Comparison of ENCODE assay signal across 16 cellular contexts in genomic region chr12:51205350-51205749, GRCh38. TPM values are rescaled to one million over a fixed set of nuclear protein-coding genes. Genes with fewer than 3 reads are reported as not detected.
DNase-seq lines count a peak whose midpoint lies in the region; ATAC-seq and TF ChIP-seq lines count a peak whose summit lies in the region.
"Had no signal": no experiment of that assay in that cellular context is flagged by ENCODE, and none has a peak within 500 bp of the region (broad histone marks: within the 10 kb centered on the region; RNA-seq: fewer than 3 reads in every experiment).

No MANE protein-coding gene starts in this region.

- no peak overlapping the region for H3K4me3 ChIP-seq in CD4-positive, CD25-positive, alpha-beta regulatory T cell (ENCODE audit: low read depth, low read length)
- H3K4me3 ChIP-seq in coronary artery, result no peak overlapping the region
- no peak overlapping the region for H3K4me3 ChIP-seq in heart right ventricle

- H3K4me1 Mint-ChIP-seq in CD4-positive, CD25-positive, alpha-beta regulatory T cell, result peaks cover 0 to 4% (median 0%) of the 10 kb centered on the region in 4 donors
- H3K4me1 Mint-ChIP-seq: CD14-positive monocyte had no signal

- H3K4me1 ChIP-seq in CD4-positive, CD25-positive, alpha-beta regulatory T cell (ENCODE audit: control insufficient read depth, insufficient read depth, low read length, poor library complexity, severe bottlenecking), result no peaks in the 10 kb centered on the region
- no peaks in the 10 kb centered on the region for H3K4me1 ChIP-seq in heart right ventricle
- H3K4me1 ChIP-seq: Caco-2 had no signal

- H3K27ac ChIP-seq in CD4-positive, CD25-positive, alpha-beta regulatory T cell (ENCODE audit: insufficient read depth, low read length, poor library complexity, severe bottlenecking), result no peak overlapping the region
- H3K27ac ChIP-seq in cingulate gyrus (ENCODE audit: low read depth, low read length) (peak overlapping the region; percentile 19), coronary artery (no peak overlapping the region), heart right ventricle (no peak overlapping the region)

- no peaks in the 10 kb centered on the region for H3K27me3 Mint-ChIP-seq in CD4-positive, CD25-positive, alpha-beta regulatory T cell

- no peak overlapping the region for H3K4me3 Mint-ChIP-seq in CD4-positive, CD25-positive, alpha-beta regulatory T cell
- H3K4me3 Mint-ChIP-seq: CD14-positive monocyte had no signal

- no peaks in the 10 kb centered on the region for H3K27me3 ChIP-seq in CD4-positive, CD25-positive, alpha-beta regulatory T cell (ENCODE audit: control insufficient read depth, insufficient read depth, low read length)
- no peaks in the 10 kb centered on the region for H3K27me3 ChIP-seq in heart right ventricle

- H3K9me3 ChIP-seq in CD4-positive, CD25-positive, alpha-beta regulatory T cell (ENCODE audit: control insufficient read depth in 2 of 2, low read length in 2 of 2), result no peaks in the 10 kb centered on the region
- no peaks in the 10 kb centered on the region for H3K9me3 ChIP-seq in heart right ventricle
- H3K9me3 ChIP-seq: Caco-2 had no signal

- H3K27ac Mint-ChIP-seq in CD4-positive, CD25-positive, alpha-beta regulatory T cell, result peak overlapping the region in 2 of 3 donors; percentile 26 to 64

- no peaks in the 10 kb centered on the region for H3K36me3 ChIP-seq in CD4-positive, CD25-positive, alpha-beta regulatory T cell (ENCODE audit: control insufficient read depth, insufficient read depth, low read length)
- peaks cover 0 to 53% (median 0%) of the 10 kb centered on the region in 9 donors for H3K36me3 ChIP-seq in heart right ventricle

- 96 to 99% methylated on average over 6 of the region's 6 CpGs for WGBS in heart right ventricle, 2 donors

- intact Hi-C loops in heart right ventricle (cut with DNase I), result no loop called here

- no peak for TF ChIP-seq CTCF in coronary artery (IDR thresholded peaks at IDR 0.05)
- TF ChIP-seq CTCF in heart right ventricle (IDR thresholded peaks at IDR 0.05), result no peak

- H3K36me3 Mint-ChIP-seq in CD4-positive, CD25-positive, alpha-beta regulatory T cell, result peaks cover 3% of the 10 kb centered on the region
- H3K36me3 Mint-ChIP-seq: CD14-positive monocyte had no signal

- no peak for ATAC-seq in CD4-positive, CD25-positive, alpha-beta regulatory T cell (ENCODE audit: low read depth in 2 of 2)
- ATAC-seq in heart right ventricle (no peak), HG02571 (IDR thresholded peaks at IDR 0.05; ENCODE audit: unreplicated experiment) (no peak)

- H3K9me3 Mint-ChIP-seq in CD4-positive, CD25-positive, alpha-beta regulatory T cell, result no peaks in the 10 kb centered on the region

- DNase-seq in CD4-positive, CD25-positive, alpha-beta regulatory T cell, result no peak
- DNase-seq in midbrain (lab: John Stamatoyannopoulos, UW) (peak; percentile 29), superior temporal gyrus (ENCODE audit: extremely low spot score) (peak; percentile 65), coronary artery (ENCODE audit: low spot score) (no peak), heart right ventricle (no peak)
- DNase-seq: Caco-2, DMS153, KBM-7, MV-4-11, NCI-H1417, NCI-H1930, NCI-H69, OCI-M1 had no signal

RNA-seq across cellular contexts. Expression of gene POU6F1, which starts 12.5 kb away (rescaled TPM):
- 25.1 TPM for total RNA-seq in CD4-positive, CD25-positive, alpha-beta regulatory T cell
- polyA plus RNA-seq in CD4-positive, CD25-positive, alpha-beta regulatory T cell, result 1 to 10 TPM in 3 of 4 donors, under 1 TPM in 1; 0.74 to 2.7 (median 2.4) TPM
- 10 to 100 TPM in 1 of 10 donors, 1 to 10 TPM in 9; 4.9 to 13.9 (median 7.8) TPM for total RNA-seq in heart right ventricle
- polyA plus RNA-seq in heart right ventricle, result 10 to 100 TPM in 1 of 2 donors, 1 to 10 TPM in 1; 4.1 to 10.1 TPM

RNA-seq across cellular contexts. Expression of gene TFCP2, which starts 32.4 kb away (rescaled TPM):
- total RNA-seq in CD4-positive, CD25-positive, alpha-beta regulatory T cell, result 24.9 TPM
- polyA plus RNA-seq in CD4-positive, CD25-positive, alpha-beta regulatory T cell, result 10 to 100 TPM in 3 of 4 donors, 1 to 10 TPM in 1; 9.0 to 12.2 (median 11.2) TPM
- 10 to 100 TPM; 19.3 to 30.9 (median 25.5) TPM for total RNA-seq in heart right ventricle
- 10 to 100 TPM in 1 of 2 donors, 1 to 10 TPM in 1; 8.7 to 12.0 TPM for polyA plus RNA-seq in heart right ventricle

RNA-seq across cellular contexts. Expression of gene DAZAP2, which starts 33.3 kb away (rescaled TPM):
- total RNA-seq in CD4-positive, CD25-positive, alpha-beta regulatory T cell, result 338 TPM
- polyA plus RNA-seq in CD4-positive, CD25-positive, alpha-beta regulatory T cell, result 1,000 to 10,000 TPM; 1,508 to 1,956 (median 1,583) TPM
- 100 to 1,000 TPM; 140 to 185 (median 165) TPM for total RNA-seq in heart right ventricle
- 100 to 1,000 TPM in 1 of 2 donors, 10 to 100 TPM in 1; 39.7 to 228 TPM for polyA plus RNA-seq in heart right ventricle

Comparison
In these comparisons a context has a peak if more than half of its experiments do, and no peak if none do; other contexts are left out.
1. DNase-seq: peak in midbrain (single experiment) and superior temporal gyrus (single experiment); none in CD4-positive, CD25-positive, alpha-beta regulatory T cell (0 of 3), coronary artery (single experiment) and heart right ventricle (0 of 2).